In genomic region chr12:101015021-101015420, GRCh38 we compare ENCODE assay signal across 7 cellular contexts.
"Had no signal": no experiment of that assay in that cellular context is flagged by ENCODE, and none has a peak within 500 bp of the region (broad histone marks: within the 10 kb centered on the region; RNA-seq: fewer than 3 reads in every experiment).

No MANE protein-coding gene starts in this region.

- FAIRE-seq: HTR-8/SVneo, K562 had no signal

- H3K4me3 ChIP-seq: K562 had no signal

- DNase-seq: IMR-90, KBM-7, KG1 had no signal

- H3K9ac ChIP-seq: KMS-11 had no signal

- H3K4me2 ChIP-seq: KMS-11 had no signal

- H3K27ac ChIP-seq: HL-60, KMS-11 had no signal

- ATAC-seq: K562 had no signal
